In genomic region chr3:21618695-21619094, GRCh38 we compare ENCODE assay signal across 7 cellular contexts.
"Had no signal": no experiment of that assay in that cellular context is flagged by ENCODE, and none has a peak within 500 bp of the region (broad histone marks: within the 10 kb centered on the region; RNA-seq: fewer than 3 reads in every experiment).

No MANE protein-coding gene starts in this region.

- H2AFZ ChIP-seq: GM23338 had no signal

- ATAC-seq: GM23338, HCT116, HepG2 had no signal

- H3K9me3 ChIP-seq: HAP-1 had no signal

- FAIRE-seq: HepG2 had no signal

- DNase-seq: H7, HFFc6, KG1 had no signal

- H3K4me2 ChIP-seq: GM23338 had no signal

- H3K36me3 ChIP-seq: HAP-1 had no signal

- H3K4me3 ChIP-seq: GM23338, HAP-1 had no signal
